ENCODE assay signal across 3 cellular contexts in the genomic region with DNA sequence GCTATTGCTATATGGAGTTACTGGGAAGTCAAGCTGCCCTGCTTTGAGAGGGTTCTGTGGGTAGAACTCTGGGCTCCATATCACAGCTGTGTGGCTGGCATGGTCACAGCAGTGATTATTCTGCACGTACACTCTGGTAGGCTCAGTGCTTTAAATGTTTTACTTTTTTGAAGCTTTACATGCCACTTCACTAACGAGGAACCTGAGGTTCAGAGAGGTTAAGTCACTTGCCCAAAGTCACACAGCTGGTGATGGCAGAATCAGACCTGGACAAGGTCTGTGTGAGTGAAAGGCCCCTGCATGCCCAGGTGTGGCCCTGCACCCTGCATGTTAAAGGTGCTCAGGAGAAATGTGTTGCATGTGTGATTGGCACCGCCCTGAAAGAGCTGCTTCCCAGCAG.
TF ChIP-seq lines count a peak whose summit lies in the region.

No MANE protein-coding gene starts in this region.

TF ChIP-seq in HepG2, 621 proteins besides CTCF, POLR2A, EP300 and RAD21:
- no peak for TF ChIP-seq PCBP1 (IDR thresholded peaks at IDR 0.05; ENCODE audit: borderline replicate concordance, low read depth, low read length)
- peak; percentile 93 for TF ChIP-seq ZNF768 (CRISPR knock-in tag; IDR thresholded peaks at IDR 0.05)

TF ChIP-seq in HEK293, 187 proteins besides CTCF, POLR2A, EP300 and RAD21:
- TF ChIP-seq ZNF768 (tag by site-specific recombination; IDR thresholded peaks at IDR 0.05) (0 out of 2 replicates have a peak, but pooled peaks have one; percentile 54), ZSCAN16 (tag by site-specific recombination; IDR thresholded peaks at IDR 0.05) (no peak)

TF ChIP-seq in H1, 55 proteins besides CTCF, POLR2A, EP300 and RAD21:
- TF ChIP-seq JUN (IDR thresholded peaks at IDR 0.05; ENCODE audit: low read depth, low read length) (no peak), KDM1A (IDR thresholded peaks at IDR 0.05; ENCODE audit: borderline replicate concordance, low read length) (peak; percentile 51; the same call in 1 of the 2 replicates), SP4 (IDR thresholded peaks at IDR 0.05; ENCODE audit: low read length) (no peak), TCF12 (IDR thresholded peaks at IDR 0.05; ENCODE audit: low read depth, low read length) (no peak)
